In the genomic region with DNA sequence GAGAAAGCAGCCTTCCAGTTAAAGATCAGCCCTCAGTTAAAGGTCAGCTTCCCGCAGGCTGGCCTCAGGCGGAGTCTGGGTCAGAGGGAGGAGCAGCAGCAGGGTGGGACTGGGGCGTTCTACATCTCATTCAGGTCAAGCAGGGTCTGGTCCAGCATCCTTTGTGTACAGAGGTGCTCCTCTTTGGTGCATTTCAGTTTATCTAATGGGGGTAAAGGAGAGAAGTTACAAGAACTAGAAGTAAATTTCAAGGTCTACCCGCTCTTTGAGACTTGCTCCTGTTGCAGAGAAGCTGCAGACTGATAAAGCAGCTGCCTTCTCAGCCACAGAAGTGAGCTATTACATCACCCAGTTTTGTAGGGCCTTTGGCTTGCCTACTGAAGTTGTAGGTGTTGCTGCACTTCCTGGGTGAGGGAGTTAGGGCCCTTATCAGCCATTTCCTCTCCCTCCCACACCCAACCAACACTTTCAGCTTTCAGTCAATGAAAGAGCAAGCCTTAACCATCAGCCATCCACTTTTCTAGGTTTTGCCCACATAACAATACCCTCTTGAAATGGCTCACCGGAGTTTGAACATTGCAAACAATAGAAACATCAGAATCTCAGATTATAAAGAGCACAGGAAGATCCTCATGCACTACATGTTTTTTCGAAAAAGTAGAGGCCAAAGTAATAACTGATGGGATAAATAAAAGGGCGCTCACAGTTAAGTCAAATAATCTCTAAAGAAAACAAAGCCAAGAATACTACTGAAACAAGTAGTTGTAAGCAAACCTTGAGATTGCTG, we compare ENCODE assay signal across 1 cellular context.
A peak's percentile ranks its signal among the peaks of the same experiment; 100 is the strongest.
TF ChIP-seq lines count a peak whose summit lies in the region.

No MANE protein-coding gene starts in this region.

TF ChIP-seq in K562, 482 proteins besides CTCF, POLR2A, EP300 and RAD21 (continued from another document and continues in another):
- TF ChIP-seq SIRT6 (IDR thresholded peaks at IDR 0.05; ENCODE audit: low read depth, low read length) (no peak), HNRNPH1 (optimal IDR thresholded peaks at IDR 0.05; ENCODE audit: low read depth, low read length) (no peak), SIN3B (IDR thresholded peaks at IDR 0.05; ENCODE audit: low read depth) (no peak), NKRF (IDR thresholded peaks at IDR 0.05; ENCODE audit: borderline replicate concordance) (no peak), C11orf30 (IDR thresholded peaks at IDR 0.05; ENCODE audit: low read depth) (no peak), HLTF (IDR thresholded peaks at IDR 0.05) (no peak), RFX7 (CRISPR knock-in tag; IDR thresholded peaks at IDR 0.05) (no peak), CSDE1 (IDR thresholded peaks at IDR 0.05) (no peak; a peak in 1 of 4 replicates), ZNF436 (CRISPR knock-in tag; IDR thresholded peaks at IDR 0.05) (no peak), MCM7 (IDR thresholded peaks at IDR 0.05) (peak in 1 of 2 experiments; percentile 73; a peak in 1 of 4 replicates), ZNF699 (CRISPR knock-in tag; IDR thresholded peaks at IDR 0.05; ENCODE audit: insufficient replicate concordance) (no peak), PHTF2 (CRISPR knock-in tag; IDR thresholded peaks at IDR 0.05) (no peak), FIP1L1 (IDR thresholded peaks at IDR 0.05; ENCODE audit: low read depth, low read length, poor library complexity, severe bottlenecking) (no peak), ZKSCAN3 (CRISPR knock-in tag; IDR thresholded peaks at IDR 0.05) (no peak), UBTF (IDR thresholded peaks at IDR 0.05; ENCODE audit: borderline replicate concordance in 1 of 2, low read depth in 2 of 2, low read length in 2 of 2) (no peak; a peak in 1 of 4 replicates), ZNF280B (CRISPR knock-in tag; IDR thresholded peaks at IDR 0.05) (no peak), TEAD2 (tag; IDR thresholded peaks at IDR 0.05) (no peak), ZBTB26 (CRISPR knock-in tag; IDR thresholded peaks at IDR 0.05) (no peak), FUS (optimal IDR thresholded peaks at IDR 0.05; ENCODE audit: low read depth, low read length) (no peak), ILF3 (IDR thresholded peaks at IDR 0.05; ENCODE audit: borderline replicate concordance) (no peak), TAF15 (IDR thresholded peaks at IDR 0.05; ENCODE audit: low read depth, low read length) (no peak), ZNF124 (CRISPR knock-in tag; IDR thresholded peaks at IDR 0.05) (no peak), NCOA4 (IDR thresholded peaks at IDR 0.05; ENCODE audit: partially characterized antibody) (no peak), PHF8 (IDR thresholded peaks at IDR 0.05; ENCODE audit: borderline replicate concordance, low read length) (peak; percentile 14; the same call in 1 of the 2 replicates)
- TF ChIP-seq, protein P1, sequence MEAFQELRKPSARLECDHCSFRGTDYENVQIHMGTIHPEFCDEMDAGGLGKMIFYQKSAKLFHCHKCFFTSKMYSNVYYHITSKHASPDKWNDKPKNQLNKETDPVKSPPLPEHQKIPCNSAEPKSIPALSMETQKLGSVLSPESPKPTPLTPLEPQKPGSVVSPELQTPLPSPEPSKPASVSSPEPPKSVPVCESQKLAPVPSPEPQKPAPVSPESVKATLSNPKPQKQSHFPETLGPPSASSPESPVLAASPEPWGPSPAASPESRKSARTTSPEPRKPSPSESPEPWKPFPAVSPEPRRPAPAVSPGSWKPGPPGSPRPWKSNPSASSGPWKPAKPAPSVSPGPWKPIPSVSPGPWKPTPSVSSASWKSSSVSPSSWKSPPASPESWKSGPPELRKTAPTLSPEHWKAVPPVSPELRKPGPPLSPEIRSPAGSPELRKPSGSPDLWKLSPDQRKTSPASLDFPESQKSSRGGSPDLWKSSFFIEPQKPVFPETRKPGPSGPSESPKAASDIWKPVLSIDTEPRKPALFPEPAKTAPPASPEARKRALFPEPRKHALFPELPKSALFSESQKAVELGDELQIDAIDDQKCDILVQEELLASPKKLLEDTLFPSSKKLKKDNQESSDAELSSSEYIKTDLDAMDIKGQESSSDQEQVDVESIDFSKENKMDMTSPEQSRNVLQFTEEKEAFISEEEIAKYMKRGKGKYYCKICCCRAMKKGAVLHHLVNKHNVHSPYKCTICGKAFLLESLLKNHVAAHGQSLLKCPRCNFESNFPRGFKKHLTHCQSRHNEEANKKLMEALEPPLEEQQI (IDR thresholded peaks at IDR 0.05): peak; percentile 29; the same call in 1 of the 2 replicates
- TF ChIP-seq, protein P2, sequence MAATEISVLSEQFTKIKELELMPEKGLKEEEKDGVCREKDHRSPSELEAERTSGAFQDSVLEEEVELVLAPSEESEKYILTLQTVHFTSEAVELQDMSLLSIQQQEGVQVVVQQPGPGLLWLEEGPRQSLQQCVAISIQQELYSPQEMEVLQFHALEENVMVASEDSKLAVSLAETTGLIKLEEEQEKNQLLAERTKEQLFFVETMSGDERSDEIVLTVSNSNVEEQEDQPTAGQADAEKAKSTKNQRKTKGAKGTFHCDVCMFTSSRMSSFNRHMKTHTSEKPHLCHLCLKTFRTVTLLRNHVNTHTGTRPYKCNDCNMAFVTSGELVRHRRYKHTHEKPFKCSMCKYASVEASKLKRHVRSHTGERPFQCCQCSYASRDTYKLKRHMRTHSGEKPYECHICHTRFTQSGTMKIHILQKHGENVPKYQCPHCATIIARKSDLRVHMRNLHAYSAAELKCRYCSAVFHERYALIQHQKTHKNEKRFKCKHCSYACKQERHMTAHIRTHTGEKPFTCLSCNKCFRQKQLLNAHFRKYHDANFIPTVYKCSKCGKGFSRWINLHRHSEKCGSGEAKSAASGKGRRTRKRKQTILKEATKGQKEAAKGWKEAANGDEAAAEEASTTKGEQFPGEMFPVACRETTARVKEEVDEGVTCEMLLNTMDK (IDR thresholded peaks at IDR 0.05; ENCODE audit: borderline replicate concordance, insufficient read depth, low read depth, low read length, poor library complexity, severe bottlenecking): no peak
- TF ChIP-seq, protein P3, sequence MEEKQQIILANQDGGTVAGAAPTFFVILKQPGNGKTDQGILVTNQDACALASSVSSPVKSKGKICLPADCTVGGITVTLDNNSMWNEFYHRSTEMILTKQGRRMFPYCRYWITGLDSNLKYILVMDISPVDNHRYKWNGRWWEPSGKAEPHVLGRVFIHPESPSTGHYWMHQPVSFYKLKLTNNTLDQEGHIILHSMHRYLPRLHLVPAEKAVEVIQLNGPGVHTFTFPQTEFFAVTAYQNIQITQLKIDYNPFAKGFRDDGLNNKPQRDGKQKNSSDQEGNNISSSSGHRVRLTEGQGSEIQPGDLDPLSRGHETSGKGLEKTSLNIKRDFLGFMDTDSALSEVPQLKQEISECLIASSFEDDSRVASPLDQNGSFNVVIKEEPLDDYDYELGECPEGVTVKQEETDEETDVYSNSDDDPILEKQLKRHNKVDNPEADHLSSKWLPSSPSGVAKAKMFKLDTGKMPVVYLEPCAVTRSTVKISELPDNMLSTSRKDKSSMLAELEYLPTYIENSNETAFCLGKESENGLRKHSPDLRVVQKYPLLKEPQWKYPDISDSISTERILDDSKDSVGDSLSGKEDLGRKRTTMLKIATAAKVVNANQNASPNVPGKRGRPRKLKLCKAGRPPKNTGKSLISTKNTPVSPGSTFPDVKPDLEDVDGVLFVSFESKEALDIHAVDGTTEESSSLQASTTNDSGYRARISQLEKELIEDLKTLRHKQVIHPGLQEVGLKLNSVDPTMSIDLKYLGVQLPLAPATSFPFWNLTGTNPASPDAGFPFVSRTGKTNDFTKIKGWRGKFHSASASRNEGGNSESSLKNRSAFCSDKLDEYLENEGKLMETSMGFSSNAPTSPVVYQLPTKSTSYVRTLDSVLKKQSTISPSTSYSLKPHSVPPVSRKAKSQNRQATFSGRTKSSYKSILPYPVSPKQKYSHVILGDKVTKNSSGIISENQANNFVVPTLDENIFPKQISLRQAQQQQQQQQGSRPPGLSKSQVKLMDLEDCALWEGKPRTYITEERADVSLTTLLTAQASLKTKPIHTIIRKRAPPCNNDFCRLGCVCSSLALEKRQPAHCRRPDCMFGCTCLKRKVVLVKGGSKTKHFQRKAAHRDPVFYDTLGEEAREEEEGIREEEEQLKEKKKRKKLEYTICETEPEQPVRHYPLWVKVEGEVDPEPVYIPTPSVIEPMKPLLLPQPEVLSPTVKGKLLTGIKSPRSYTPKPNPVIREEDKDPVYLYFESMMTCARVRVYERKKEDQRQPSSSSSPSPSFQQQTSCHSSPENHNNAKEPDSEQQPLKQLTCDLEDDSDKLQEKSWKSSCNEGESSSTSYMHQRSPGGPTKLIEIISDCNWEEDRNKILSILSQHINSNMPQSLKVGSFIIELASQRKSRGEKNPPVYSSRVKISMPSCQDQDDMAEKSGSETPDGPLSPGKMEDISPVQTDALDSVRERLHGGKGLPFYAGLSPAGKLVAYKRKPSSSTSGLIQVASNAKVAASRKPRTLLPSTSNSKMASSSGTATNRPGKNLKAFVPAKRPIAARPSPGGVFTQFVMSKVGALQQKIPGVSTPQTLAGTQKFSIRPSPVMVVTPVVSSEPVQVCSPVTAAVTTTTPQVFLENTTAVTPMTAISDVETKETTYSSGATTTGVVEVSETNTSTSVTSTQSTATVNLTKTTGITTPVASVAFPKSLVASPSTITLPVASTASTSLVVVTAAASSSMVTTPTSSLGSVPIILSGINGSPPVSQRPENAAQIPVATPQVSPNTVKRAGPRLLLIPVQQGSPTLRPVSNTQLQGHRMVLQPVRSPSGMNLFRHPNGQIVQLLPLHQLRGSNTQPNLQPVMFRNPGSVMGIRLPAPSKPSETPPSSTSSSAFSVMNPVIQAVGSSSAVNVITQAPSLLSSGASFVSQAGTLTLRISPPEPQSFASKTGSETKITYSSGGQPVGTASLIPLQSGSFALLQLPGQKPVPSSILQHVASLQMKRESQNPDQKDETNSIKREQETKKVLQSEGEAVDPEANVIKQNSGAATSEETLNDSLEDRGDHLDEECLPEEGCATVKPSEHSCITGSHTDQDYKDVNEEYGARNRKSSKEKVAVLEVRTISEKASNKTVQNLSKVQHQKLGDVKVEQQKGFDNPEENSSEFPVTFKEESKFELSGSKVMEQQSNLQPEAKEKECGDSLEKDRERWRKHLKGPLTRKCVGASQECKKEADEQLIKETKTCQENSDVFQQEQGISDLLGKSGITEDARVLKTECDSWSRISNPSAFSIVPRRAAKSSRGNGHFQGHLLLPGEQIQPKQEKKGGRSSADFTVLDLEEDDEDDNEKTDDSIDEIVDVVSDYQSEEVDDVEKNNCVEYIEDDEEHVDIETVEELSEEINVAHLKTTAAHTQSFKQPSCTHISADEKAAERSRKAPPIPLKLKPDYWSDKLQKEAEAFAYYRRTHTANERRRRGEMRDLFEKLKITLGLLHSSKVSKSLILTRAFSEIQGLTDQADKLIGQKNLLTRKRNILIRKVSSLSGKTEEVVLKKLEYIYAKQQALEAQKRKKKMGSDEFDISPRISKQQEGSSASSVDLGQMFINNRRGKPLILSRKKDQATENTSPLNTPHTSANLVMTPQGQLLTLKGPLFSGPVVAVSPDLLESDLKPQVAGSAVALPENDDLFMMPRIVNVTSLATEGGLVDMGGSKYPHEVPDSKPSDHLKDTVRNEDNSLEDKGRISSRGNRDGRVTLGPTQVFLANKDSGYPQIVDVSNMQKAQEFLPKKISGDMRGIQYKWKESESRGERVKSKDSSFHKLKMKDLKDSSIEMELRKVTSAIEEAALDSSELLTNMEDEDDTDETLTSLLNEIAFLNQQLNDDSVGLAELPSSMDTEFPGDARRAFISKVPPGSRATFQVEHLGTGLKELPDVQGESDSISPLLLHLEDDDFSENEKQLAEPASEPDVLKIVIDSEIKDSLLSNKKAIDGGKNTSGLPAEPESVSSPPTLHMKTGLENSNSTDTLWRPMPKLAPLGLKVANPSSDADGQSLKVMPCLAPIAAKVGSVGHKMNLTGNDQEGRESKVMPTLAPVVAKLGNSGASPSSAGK (IDR thresholded peaks at IDR 0.05): no peak; the same call in 1 of the 2 replicates
- TF ChIP-seq, protein P4, sequence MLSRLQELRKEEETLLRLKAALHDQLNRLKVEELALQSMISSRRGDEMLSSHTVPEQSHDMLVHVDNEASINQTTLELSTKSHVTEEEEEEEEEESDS (CRISPR knock-in tag; IDR thresholded peaks at IDR 0.05): no peak
